Comparison of ENCODE assay signal across 21 cellular contexts in genomic region chr16:3814755-3815154, GRCh38.
"Had no signal": no experiment of that assay in that cellular context is flagged by ENCODE, and none has a peak within 500 bp of the region (broad histone marks: within the 10 kb centered on the region; RNA-seq: fewer than 3 reads in every experiment).

No MANE protein-coding gene starts in this region.

- H3K4me3 ChIP-seq: K562, PC-9, SJCRH30 had no signal

- H2AFZ ChIP-seq: PC-9 had no signal

- H3K9me3 ChIP-seq: SJCRH30 had no signal

- H3K4me2 ChIP-seq: KMS-11, PC-9 had no signal

- H3K9ac ChIP-seq: KMS-11 had no signal

- H3K27ac ChIP-seq: KMS-11, PC-9, SJCRH30 had no signal

- DNase-seq: Kasumi-1, MM.1S, NCI-H1092 treated with DMSO at 0.1 percent for 48 hours, NCI-H1436, NCI-H187, NCI-H2029, NCI-H2081 treated with DMSO at 0.1 percent for 48 hours, NCI-H2171, NCI-H226, NCI-H446, NCI-H510A, NCI-H524 treated with DMSO at 0.1 percent for 48 hours, NCI-H69, NCI-H774, PC-9, RPMI8226, SHP77 treated with DMSO at 0.1 percent for 48 hours, SJCRH30 had no signal

- H3K27me3 ChIP-seq: SJCRH30 had no signal

- ATAC-seq: K562, SK-N-SH treated with all-trans-retinoic acid at 6 μM for 48 hours had no signal
